20 cellular contexts compared by ENCODE assay signal in genomic region chr4:105274090-105274489, GRCh38.
"Had no signal": no experiment of that assay in that cellular context is flagged by ENCODE, and none has a peak within 500 bp of the region (broad histone marks: within the 10 kb centered on the region; RNA-seq: fewer than 3 reads in every experiment).

No MANE protein-coding gene starts in this region.

- H3K4me3 ChIP-seq: coronary artery, esophagus squamous epithelium, gastrocnemius medialis, mucosa of descending colon, neural progenitor cell, prostate gland, thoracic aorta had no signal

- H3K4me1 Mint-ChIP-seq: neural progenitor cell had no signal

- H3K27ac ChIP-seq: coronary artery, esophagus squamous epithelium, gastrocnemius medialis, neural progenitor cell, prostate gland had no signal

- H3K9me3 ChIP-seq: esophagus squamous epithelium, gastrocnemius medialis, mucosa of descending colon, prostate gland, thoracic aorta had no signal

- DNase-seq: activated CD4-positive, alpha-beta T cell treated with anti-CD3 and anti-CD28 coated beads, Interleukin-2, amount 50 U/mL, for 48 hours; activated gamma-delta T cell treated with Interleukin-2 at 50 U/mL for 16 hours; cerebellar nuclear complex; esophagus squamous epithelium; gastrocnemius medialis; head of caudate nucleus; hypothalamus; left cardiac atrium; mesenchymal stem cell; mucosa of descending colon; stimulated activated CD4-positive, alpha-beta T cell treated with anti-CD3 and anti-CD28 coated beads, Interleukin-2, amount 100 ng/mL, for 48 hours; stimulated activated CD8-positive, alpha-beta memory T cell treated with anti-CD3 and anti-CD28 coated beads, Interleukin-4, amount 100 ng/mL, for 48 hours; stimulated activated naive CD4-positive, alpha-beta T cell treated with Interleukin-2 at 50 U/mL for 16 hours had no signal

- H3K27me3 Mint-ChIP-seq: type B pancreatic cell had no signal

- H3K4me1 ChIP-seq: esophagus squamous epithelium, gastrocnemius medialis, neural progenitor cell, prostate gland had no signal

- ATAC-seq: gastrocnemius medialis, left cardiac atrium, mucosa of descending colon, SK-N-SH treated with all-trans-retinoic acid at 6 μM for 48 hours had no signal

- H3K9ac ChIP-seq: neural progenitor cell had no signal

- H2AFZ ChIP-seq: neural progenitor cell had no signal

- H3K27me3 ChIP-seq: esophagus squamous epithelium, gastrocnemius medialis, neural progenitor cell had no signal

- H3K27ac Mint-ChIP-seq: neural progenitor cell; T-helper 2 cell treated with Interferon-gamma antibody and Interleukin-4, amounts not matched to agents 5 μg/mL and 100 μg/mL, for 36 hours; type B pancreatic cell had no signal

- H3K9me3 Mint-ChIP-seq: neural progenitor cell, type B pancreatic cell had no signal

- H3K4me2 ChIP-seq: neural progenitor cell had no signal

- H3K4me3 Mint-ChIP-seq: neural progenitor cell; T-helper 2 cell treated with Interferon-gamma antibody and Interleukin-4, amounts not matched to agents 5 μg/mL and 100 μg/mL, for 36 hours; type B pancreatic cell had no signal
